ENCODE assay signal across 8 cellular contexts in the genomic region with DNA sequence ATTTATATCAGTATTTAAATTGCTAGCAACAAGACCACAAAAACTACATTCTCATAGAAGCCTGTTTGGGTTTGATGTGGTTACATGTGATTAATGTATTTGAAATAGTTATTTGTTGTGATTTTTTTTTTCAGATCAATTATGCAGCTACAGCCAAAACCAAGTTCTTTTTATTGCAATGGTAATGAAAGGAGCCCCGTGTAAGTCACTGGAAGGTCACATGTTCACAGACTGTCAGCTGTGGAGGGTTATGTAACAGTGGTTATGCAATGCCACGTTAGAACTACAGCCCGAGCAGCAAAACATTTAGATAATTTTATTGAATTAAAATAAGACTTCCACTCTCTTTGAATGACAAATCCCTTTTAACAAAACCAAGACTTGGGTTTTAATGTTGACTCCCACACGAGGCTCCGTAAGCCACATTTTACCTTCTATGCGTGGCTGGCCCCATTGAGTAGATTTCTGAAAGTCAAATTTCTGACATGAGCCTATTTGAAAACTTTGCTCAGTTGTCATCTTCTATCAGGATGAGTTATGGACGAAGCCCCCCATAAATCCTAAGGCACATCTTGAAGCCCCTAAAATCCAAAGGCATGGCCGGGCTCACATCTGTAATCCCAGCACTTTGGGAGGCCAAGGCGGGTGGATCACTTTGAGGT. TPM values are rescaled to one million over a fixed set of nuclear protein-coding genes. Genes with fewer than 3 reads are reported as not detected.
DNase-seq lines count a peak whose midpoint lies in the region; ATAC-seq, FAIRE-seq and TF ChIP-seq lines count a peak whose summit lies in the region.

No MANE protein-coding gene starts in this region.

- H3K4me1 Mint-ChIP-seq in CD8-positive, alpha-beta memory T cell = peaks cover 18 to 27% (median 25%) of the 10 kb centered on the region in 3 donors
- peaks cover 12% of the 10 kb centered on the region for H3K4me1 Mint-ChIP-seq in Calu3 (ENCODE audit: low read depth, unreplicated experiment)

- intact Hi-C loops in Calu3 (cut with micrococcal nuclease; ENCODE audit: unreplicated experiment) = loop anchor here (10.0 kb wide), 1 partner anchor 46 kb away; a partner anchor contains a TSS

- peaks cover 12% of the 10 kb centered on the region for H3K36me3 ChIP-seq in CD8-positive, alpha-beta memory T cell (ENCODE audit: insufficient read depth, low read length)

- H3K36me3 Mint-ChIP-seq in CD8-positive, alpha-beta memory T cell = peaks cover 7 to 49% (median 17%) of the 10 kb centered on the region in 3 donors
- peaks cover 32% of the 10 kb centered on the region for H3K36me3 Mint-ChIP-seq in Calu3 (ENCODE audit: insufficient read depth, unreplicated experiment)

- no peaks in the 10 kb centered on the region for H3K9me3 ChIP-seq in CD8-positive, alpha-beta memory T cell (ENCODE audit: low read length)

- CTCF ChIA-PET in CD8-positive, alpha-beta memory T cell (lab: Charles Lee) = interaction anchor here (2.3 to 2.9 kb wide), 2 partner anchors 10 to 12 kb away, joined by 7 to 14 read pairs; no protein-coding TSS in a partner anchor
- CTCF ChIA-PET in Calu3 (lab: Charles Lee) = interaction anchor here (1.0 kb wide), 1 partner anchor 47 kb away, joined by 3 read pairs; no protein-coding TSS in a partner anchor

- no peaks in the 10 kb centered on the region for H3K27me3 ChIP-seq in CD8-positive, alpha-beta memory T cell (ENCODE audit: insufficient read depth, low read length, poor library complexity, severe bottlenecking)

- H3K9me3 Mint-ChIP-seq in CD8-positive, alpha-beta memory T cell = no peaks in the 10 kb centered on the region
- H3K9me3 Mint-ChIP-seq in Calu3 (ENCODE audit: low read depth, unreplicated experiment) = no peaks in the 10 kb centered on the region

- peaks cover 14% of the 10 kb centered on the region for H3K4me1 ChIP-seq in CD8-positive, alpha-beta memory T cell (ENCODE audit: insufficient read depth, low read length)

- FAIRE-seq in GM12891 (lab: Jason Lieb, UNC) = no peak

- DNase-seq in CD8-positive, alpha-beta memory T cell = peak in 2 of 5 donors; percentile 30 to 78
- DNase-seq in SW480 (ENCODE audit: low spot score) = peak; percentile 23
- DNase-seq in omental fat pad (ENCODE audit: low spot score) = peak; percentile 49
- DNase-seq in GM12891 (ENCODE audit: insufficient read length, low spot score) = no peak
- no peak for DNase-seq in Calu3
- no peak for DNase-seq in activated gamma-delta T cell (lab: John Stamatoyannopoulos, UW)
- DNase-seq in GM19240 (ENCODE audit: insufficient read length, low spot score) = no peak

- H3K4me3 Mint-ChIP-seq in CD8-positive, alpha-beta memory T cell = no peak overlapping the region
- H3K4me3 Mint-ChIP-seq in Calu3 (ENCODE audit: low read depth, unreplicated experiment) = no peak overlapping the region

- H3K27me3 Mint-ChIP-seq in CD8-positive, alpha-beta memory T cell = no peaks in the 10 kb centered on the region
- no peaks in the 10 kb centered on the region for H3K27me3 Mint-ChIP-seq in Calu3 (ENCODE audit: unreplicated experiment)

- peak; percentile 52 for ATAC-seq in esophagus mucosa
- ATAC-seq in omental fat pad (ENCODE audit: low FRiP score) = peak; percentile 26

- H3K4me3 ChIP-seq in CD8-positive, alpha-beta memory T cell (ENCODE audit: low read length) = no peak overlapping the region

- TF ChIP-seq CTCF in omental fat pad (IDR thresholded peaks at IDR 0.05) (no peak), Calu3 (IDR thresholded peaks at IDR 0.05; ENCODE audit: unreplicated experiment) (no peak)

- BruUV-seq in Calu3 (replicated peaks; lab: Mats Ljungman, UMichigan) = no TSS peak

- peak overlapping the region; percentile 7 to 97 (median 89) for H3K27ac Mint-ChIP-seq in CD8-positive, alpha-beta memory T cell
- no peak overlapping the region for H3K27ac Mint-ChIP-seq in Calu3 (ENCODE audit: unreplicated experiment)

- POLR2A ChIA-PET in CD8-positive, alpha-beta memory T cell (lab: Charles Lee) = interaction anchor here (0.9 to 1.2 kb wide), 2 partner anchors 18 to 42 kb away, joined by 3 to 4 read pairs; a partner anchor contains a TSS

- no peak for TF ChIP-seq POLR2A in GM12891 (IDR thresholded peaks at IDR 0.05; ENCODE audit: low read depth, low read length)

- no peak overlapping the region for H3K27ac ChIP-seq in CD8-positive, alpha-beta memory T cell (ENCODE audit: low read depth, low read length)

TF ChIP-seq in GM12891, 5 proteins besides CTCF, POLR2A, EP300 and RAD21:
- TF ChIP-seq POLR2AphosphoS5 (IDR thresholded peaks at IDR 0.05; ENCODE audit: low read depth, low read length) (no peak), TAF1 (IDR thresholded peaks at IDR 0.05; ENCODE audit: low read depth, low read length) (no peak), SPI1 (IDR thresholded peaks at IDR 0.05; ENCODE audit: low read depth, low read length) (no peak), POU2F2 (IDR thresholded peaks at IDR 0.05; ENCODE audit: low read depth, low read length) (no peak), PAX5 (IDR thresholded peaks at IDR 0.05; ENCODE audit: insufficient read depth, low read length, severe bottlenecking) (no peak)

RNA-seq across cellular contexts. Expression of a gene that starts 41.8 kb away (rescaled TPM):
- 10 to 100 TPM; 73.3 to 75.6 TPM for total RNA-seq in CD8-positive, alpha-beta memory T cell
- polyA plus RNA-seq in CD8-positive, alpha-beta memory T cell = 9.5 TPM
- total RNA-seq in esophagus mucosa (25.9 TPM), omental fat pad (100 to 1,000 TPM in 3 of 4 donors, 10 to 100 TPM in 1; 72.8 to 330 (median 113) TPM), Calu3 (2022) (46.3 and 50.6 TPM in 2 replicates)
- 37.0 TPM for polyA plus RNA-seq in GM12891 (2012; ENCODE audit: low read depth, missing spikeins)

Comparison
In these comparisons a context has a peak if more than half of its experiments do, and no peak if none do; other contexts are left out.
1. DNase-seq: peak in SW480 (single experiment) and omental fat pad (single experiment); none in GM12891 (single experiment), Calu3 (single experiment), activated gamma-delta T cell (single experiment) and GM19240 (single experiment).